23 cellular contexts compared by ENCODE assay signal in genomic region chr6:75631847-75632246, GRCh38.
"Had no signal": no experiment of that assay in that cellular context is flagged by ENCODE, and none has a peak within 500 bp of the region (broad histone marks: within the 10 kb centered on the region; RNA-seq: fewer than 3 reads in every experiment).

No MANE protein-coding gene starts in this region.

- DNase-seq: activated CD4-positive, alpha-beta memory T cell treated with anti-CD3 and anti-CD28 coated beads, Interleukin-2, amount 10 ng/mL, durations not matched to agents 7 days and 5 days; activated CD4-positive, alpha-beta T cell treated with anti-CD3 and anti-CD28 coated beads for 4 hours; activated effector memory CD4-positive, alpha-beta T cell treated with anti-CD3 and anti-CD28 coated beads, Interleukin-2, amount 50 U/mL, for 16 hours; activated naive CD8-positive, alpha-beta T cell treated with anti-CD3 and anti-CD28 coated beads for 36 hours; activated T-cell treated with anti-CD3 and anti-CD28 coated beads, Interleukin-2, amount 50 U/mL, for 4 hours; amniotic stem cell; glutamatergic neuron; kidney; left lung; naive thymus-derived CD4-positive, alpha-beta T cell; right cardiac atrium; stimulated activated CD4-positive, alpha-beta T cell treated with anti-CD3 and anti-CD28 coated beads, Interleukin-4, amount 100 ng/mL, for 1 hour; T-cell; testis; upper lobe of left lung had no signal

- H3K9me3 ChIP-seq: left lung, prostate gland, testis, upper lobe of left lung had no signal

- H3K27ac ChIP-seq: coronary artery, left lung, neural progenitor cell, prostate gland, skin epidermis, upper lobe of left lung had no signal

- ATAC-seq: activated T-cell treated with anti-CD3 and anti-CD28 coated beads, Interleukin-2, amount 50 U/mL, for 4 hours; left lung; naive thymus-derived CD4-positive, alpha-beta T cell; stimulated activated memory B cell treated with anti-CD40 and anti-IgM and Interleukin-4, amounts not matched to agents 10 μg/mL and 1 μg/mL and 100 μg/mL, for 72 hours; T-cell; WTC11 had no signal

- H3K4me1 Mint-ChIP-seq: activated CD4-positive, alpha-beta memory T cell treated with anti-CD3 and anti-CD28 coated beads, Interleukin-2, amount 10 ng/mL, durations not matched to agents 7 days and 5 days; memory B cell; neural progenitor cell; stimulated activated memory B cell treated with anti-CD40 and anti-IgM and Interleukin-4, amounts not matched to agents 10 μg/mL and 1 μg/mL and 100 μg/mL, for 72 hours had no signal

- H3K27me3 ChIP-seq: left lung, neural progenitor cell, testis, upper lobe of left lung had no signal

- H3K9me3 Mint-ChIP-seq: activated CD4-positive, alpha-beta memory T cell treated with anti-CD3 and anti-CD28 coated beads, Interleukin-2, amount 10 ng/mL, durations not matched to agents 7 days and 5 days; activated naive CD8-positive, alpha-beta T cell treated with anti-CD3 and anti-CD28 coated beads for 36 hours; activated T-cell treated with anti-CD3 and anti-CD28 coated beads, Interleukin-2, amount 50 U/mL, for 4 hours; central memory CD8-positive, alpha-beta T cell; memory B cell; naive thymus-derived CD4-positive, alpha-beta T cell; neural progenitor cell; stimulated activated memory B cell treated with anti-CD40 and anti-IgM and Interleukin-4, amounts not matched to agents 10 μg/mL and 1 μg/mL and 100 μg/mL, for 72 hours; T-cell; WTC11 had no signal

- H3K4me3 ChIP-seq: coronary artery, left lung, neural progenitor cell, prostate gland, skin epidermis, testis, upper lobe of left lung had no signal

- H3K4me1 ChIP-seq: left lung, neural progenitor cell, prostate gland, testis had no signal

- H3K4me2 ChIP-seq: neural progenitor cell had no signal

- H3K36me3 ChIP-seq: prostate gland had no signal

- H3K27ac Mint-ChIP-seq: activated CD4-positive, alpha-beta memory T cell treated with anti-CD3 and anti-CD28 coated beads, Interleukin-2, amount 10 ng/mL, durations not matched to agents 7 days and 5 days; activated naive CD8-positive, alpha-beta T cell treated with anti-CD3 and anti-CD28 coated beads for 36 hours; memory B cell; neural progenitor cell; stimulated activated memory B cell treated with anti-CD40 and anti-IgM and Interleukin-4, amounts not matched to agents 10 μg/mL and 1 μg/mL and 100 μg/mL, for 72 hours; T-cell; WTC11 had no signal

- H3K4me3 Mint-ChIP-seq: activated CD4-positive, alpha-beta memory T cell treated with anti-CD3 and anti-CD28 coated beads, Interleukin-2, amount 10 ng/mL, durations not matched to agents 7 days and 5 days; activated naive CD8-positive, alpha-beta T cell treated with anti-CD3 and anti-CD28 coated beads for 36 hours; activated T-cell treated with anti-CD3 and anti-CD28 coated beads, Interleukin-2, amount 50 U/mL, for 4 hours; central memory CD8-positive, alpha-beta T cell; memory B cell; naive thymus-derived CD4-positive, alpha-beta T cell; neural progenitor cell; stimulated activated memory B cell treated with anti-CD40 and anti-IgM and Interleukin-4, amounts not matched to agents 10 μg/mL and 1 μg/mL and 100 μg/mL, for 72 hours; T-cell; WTC11 had no signal

- H2AFZ ChIP-seq: neural progenitor cell had no signal
